Comparison of ENCODE assay signal across 13 cellular contexts in genomic region chr11:108672113-108672512, GRCh38. TPM values are rescaled to one million over a fixed set of nuclear protein-coding genes. Genes with fewer than 3 reads are reported as not detected.
DNase-seq lines count a peak whose midpoint lies in the region; ATAC-seq, FAIRE-seq and TF ChIP-seq lines count a peak whose summit lies in the region.
"Had no signal": no experiment of that assay in that cellular context is flagged by ENCODE, and none has a peak within 500 bp of the region (broad histone marks: within the 10 kb centered on the region; RNA-seq: fewer than 3 reads in every experiment).

No MANE protein-coding gene starts in this region.

- TF ChIP-seq CTCF in endothelial cell of umbilical vein (IDR thresholded peaks at IDR 0.05; ENCODE audit: extremely low read depth in 1 of 2, insufficient read depth in 1 of 2, low read depth in 1 of 2, low read length in 2 of 2) = no peak
- no peak for TF ChIP-seq CTCF in neural progenitor cell (IDR thresholded peaks at IDR 0.05)

- H3K9ac ChIP-seq in endothelial cell of umbilical vein (replicated peaks; ENCODE audit: extremely low read depth, insufficient read depth, low read length) = no peak overlapping the region
- no peak overlapping the region for H3K9ac ChIP-seq in neural progenitor cell

- H2AFZ ChIP-seq in endothelial cell of umbilical vein (ENCODE audit: low read depth, low read length) = no peak overlapping the region
- H2AFZ ChIP-seq in neural progenitor cell (replicated peaks) = no peak overlapping the region

- dilution Hi-C loops in endothelial cell of umbilical vein (cut with MboI; ENCODE audit: extremely low pct_ligation_motif_present, low sequenced_read_pairs) = no loop called here

- H3K4me3 ChIP-seq in endothelial cell of umbilical vein (replicated peaks in 1 of 3; ENCODE audit: insufficient read depth in 1 of 3, low read depth in 1 of 3, low read length in 3 of 3) (no peak overlapping the region), neural progenitor cell (no peak overlapping the region)
- H3K4me3 ChIP-seq: uterus had no signal

- BruUV-seq in endothelial cell of umbilical vein (replicated peaks; lab: Mats Ljungman, UMichigan) = no TSS peak

- H3K27ac ChIP-seq in endothelial cell of umbilical vein (ENCODE audit: insufficient read depth, low read depth, low read length) = no peak overlapping the region
- no peak overlapping the region for H3K27ac ChIP-seq in neural progenitor cell
- H3K27ac ChIP-seq: neutrophil, uterus had no signal

- H4K20me1 ChIP-seq in endothelial cell of umbilical vein (replicated peaks; ENCODE audit: control insufficient read depth, extremely low read depth, insufficient read depth, low read length) (no peaks in the 10 kb centered on the region), neural progenitor cell (ENCODE audit: low read depth) (no peaks in the 10 kb centered on the region)

- TF ChIP-seq POLR2A in endothelial cell of umbilical vein (IDR thresholded peaks at IDR 0.05; ENCODE audit: low read depth, low read length) = no peak

- H3K36me3 Mint-ChIP-seq in neural progenitor cell = peaks cover 26% of the 10 kb centered on the region

- POLR2A ChIA-PET in endothelial cell of umbilical vein (lab: Charles Lee) = interaction anchor here (0.7 kb wide), 1 partner anchor 831 kb away, joined by 7 read pairs; no protein-coding TSS in a partner anchor

- H3K4me1 Mint-ChIP-seq in neural progenitor cell = peaks cover 17% of the 10 kb centered on the region

- peaks cover 62% of the 10 kb centered on the region for H3K79me2 ChIP-seq in endothelial cell of umbilical vein (ENCODE audit: control insufficient read depth, insufficient read depth, low read length)
- H3K79me2 ChIP-seq in neural progenitor cell (ENCODE audit: low read depth) = peaks cover 64% of the 10 kb centered on the region

- H3K36me3 ChIP-seq in endothelial cell of umbilical vein (ENCODE audit: control insufficient read depth in 2 of 2, extremely low read depth in 1 of 2, insufficient read depth in 2 of 2, low read length in 2 of 2) = peaks cover 0 to under 1% of the 10 kb centered on the region in 2 experiments
- no peaks in the 10 kb centered on the region for H3K36me3 ChIP-seq in neural progenitor cell
- H3K36me3 ChIP-seq: neutrophil, uterus had no signal

- no peak overlapping the region for H3K4me2 ChIP-seq in endothelial cell of umbilical vein (ENCODE audit: insufficient read depth, low read length)
- no peak overlapping the region for H3K4me2 ChIP-seq in neural progenitor cell

- peak; percentile 53 for DNase-seq in EL
- peak; percentile 19 for DNase-seq in NCI-H446 treated with DMSO at 0.1 percent for 48 hours (lab: John Stamatoyannopoulos, UW)
- peak; percentile 27 for DNase-seq in endothelial cell of umbilical vein (ENCODE audit: low read depth, low spot score)
- DNase-seq in neural progenitor cell (ENCODE audit: low spot score) = peak; percentile 13
- DNase-seq: DMS79 treated with DMSO at 0.1 percent for 48 hours, H7, NCI-H2171, uterus had no signal

- intact Hi-C loops in endothelial cell of umbilical vein (cut with micrococcal nuclease) = no loop called here

- no peaks in the 10 kb centered on the region for H3K9me3 Mint-ChIP-seq in neural progenitor cell

- H3K4me1 ChIP-seq in endothelial cell of umbilical vein (ENCODE audit: control insufficient read depth, extremely low read depth, insufficient read depth, low read length) (peaks cover 9% of the 10 kb centered on the region), neural progenitor cell (peaks cover 6% of the 10 kb centered on the region)
- H3K4me1 ChIP-seq: uterus had no signal

- no peak overlapping the region for H3K4me3 Mint-ChIP-seq in neural progenitor cell

- H3F3A ChIP-seq in neural progenitor cell (ENCODE audit: low read depth) = no peaks in the 10 kb centered on the region

- no peak for FAIRE-seq in endothelial cell of umbilical vein (lab: Jason Lieb, UNC)

- H3K27ac Mint-ChIP-seq in neural progenitor cell = no peak overlapping the region

- no peaks in the 10 kb centered on the region for H3K27me3 Mint-ChIP-seq in neural progenitor cell (ENCODE audit: insufficient read depth, low read depth)

- no peaks in the 10 kb centered on the region for H3K9me3 ChIP-seq in endothelial cell of umbilical vein (replicated peaks; ENCODE audit: control insufficient read depth, insufficient read depth, low read length)
- no peaks in the 10 kb centered on the region for H3K9me3 ChIP-seq in neural progenitor cell (ENCODE audit: low read depth)
- H3K9me3 ChIP-seq: neutrophil, uterus had no signal

- H3K9me1 ChIP-seq in endothelial cell of umbilical vein (replicated peaks; ENCODE audit: control insufficient read depth, extremely low read depth, insufficient read depth, low read length) = no peaks in the 10 kb centered on the region

- H3K27me3 ChIP-seq in endothelial cell of umbilical vein (ENCODE audit: control insufficient read depth in 2 of 2, insufficient read depth in 2 of 2, low read length in 2 of 2) (no peaks in the 10 kb centered on the region), neural progenitor cell (no peaks in the 10 kb centered on the region)
- H3K27me3 ChIP-seq: neutrophil, uterus had no signal

- CTCF ChIA-PET in endothelial cell of umbilical vein (lab: Charles Lee) = interaction anchor here (0.7 kb wide), 2 partner anchors 199 to 554 kb away, joined by 3 read pairs; no protein-coding TSS in a partner anchor

- ATAC-seq in HG03196 (IDR thresholded peaks at IDR 0.05; ENCODE audit: unreplicated experiment) (no peak), HG03571 (IDR thresholded peaks at IDR 0.05; ENCODE audit: unreplicated experiment) (no peak), GM21717 (IDR thresholded peaks at IDR 0.05; ENCODE audit: unreplicated experiment) (no peak), HG03378 (IDR thresholded peaks at IDR 0.05; ENCODE audit: unreplicated experiment) (no peak)

TF ChIP-seq in endothelial cell of umbilical vein, 7 proteins besides CTCF, POLR2A, EP300 and RAD21:
- TF ChIP-seq MAX (IDR thresholded peaks at IDR 0.05; ENCODE audit: insufficient read depth, insufficient read length) = no peak
- TF ChIP-seq GATA2 (IDR thresholded peaks at IDR 0.05; ENCODE audit: insufficient read depth, insufficient read length, low read depth, low read length) = no peak
- no peak for TF ChIP-seq JUN (IDR thresholded peaks at IDR 0.05; ENCODE audit: borderline replicate concordance, insufficient read depth, insufficient read length, low read depth)
- no peak for TF ChIP-seq FOS (IDR thresholded peaks at IDR 0.05; ENCODE audit: borderline replicate concordance, insufficient read depth, low read length)
- TF ChIP-seq MYC (IDR thresholded peaks at IDR 0.05; ENCODE audit: low read depth, low read length) = no peak
- TF ChIP-seq EZH2 (IDR thresholded peaks at IDR 0.05; ENCODE audit: borderline replicate concordance, low read depth, low read length, severe bottlenecking) = no peak
- no peak for TF ChIP-seq POLR2AphosphoS5 (IDR thresholded peaks at IDR 0.05; ENCODE audit: insufficient read depth, low read depth, low read length)

RNA-seq across cellular contexts. Expression of gene DDX10, which starts 7.2 kb away (rescaled TPM):
- total RNA-seq in endothelial cell of umbilical vein (35.2 and 48.9 TPM in 2 replicates), neural progenitor cell (ENCODE audit: low replicate concordance) (31.0 and 34.1 TPM in 2 replicates)
- polyA plus RNA-seq in endothelial cell of umbilical vein = 27.5 and 29.8 TPM in 2 replicates
- polyA plus RNA-seq in endothelial cell of umbilical vein (2011; cell fraction: cytosol; rRNA removed) = 29.5 and 35.5 TPM in 2 replicates
- 32.8 and 44.8 TPM in 2 replicates for polyA plus RNA-seq in endothelial cell of umbilical vein (2011; cell fraction: nucleus; rRNA removed)
- 38.0 and 45.5 TPM in 2 replicates for polyA plus RNA-seq in endothelial cell of umbilical vein (2012)
- 36.5 and 45.6 TPM in 2 replicates for polyA minus RNA-seq in endothelial cell of umbilical vein
- polyA minus RNA-seq in endothelial cell of umbilical vein (2011; cell fraction: cytosol; rRNA and poly(A)+ RNA removed) = 12.7 TPM
- 49.6 and 67.8 TPM in 2 replicates for polyA minus RNA-seq in endothelial cell of umbilical vein (2011; cell fraction: nucleus; rRNA and poly(A)+ RNA removed)
